7 cellular contexts compared by ENCODE assay signal in genomic region chrX:109709129-109709631, GRCh38. TPM values are rescaled to one million over a fixed set of nuclear protein-coding genes. Genes with fewer than 3 reads are reported as not detected.
DNase-seq lines count a peak whose midpoint lies in the region; ATAC-seq and TF ChIP-seq lines count a peak whose summit lies in the region.

No MANE protein-coding gene starts in this region.

- H3K27me3 ChIP-seq in OCI-LY1 (ENCODE audit: insufficient read depth, low read length) (no peaks in the 10 kb centered on the region), transverse colon (no peaks in the 10 kb centered on the region)

- H3K4me3 ChIP-seq in OCI-LY1 (ENCODE audit: low read depth, low read length, poor library complexity, severe bottlenecking) (no peak overlapping the region), fibroblast of pulmonary artery (replicated peaks; ENCODE audit: low read depth, low read length) (no peak overlapping the region), transverse colon (no peak overlapping the region)

- in situ Hi-C loops in transverse colon (cut with MboI; ENCODE audit: low pct_ligation_motif_present in 1 of 4, low pct_unique_long_range_greater_than_20kb in 1 of 4, low sequenced_read_pairs in 3 of 4), result loop anchor here in 3 of 4 donors (25.0 kb wide), 1 partner anchor 153 kb away; no protein-coding TSS in a partner anchor

- no peak for TF ChIP-seq EP300 in transverse colon (IDR thresholded peaks at IDR 0.05; ENCODE audit: low read depth)

- H3K9me3 ChIP-seq in OCI-LY1 (ENCODE audit: low read length), result no peaks in the 10 kb centered on the region
- H3K9me3 ChIP-seq in transverse colon, result no peaks in the 10 kb centered on the region

- H3K4me1 ChIP-seq in OCI-LY1 (ENCODE audit: insufficient read depth, low read length, severe bottlenecking) (peaks cover 26% of the 10 kb centered on the region), transverse colon (no peaks in the 10 kb centered on the region)

- no peak for TF ChIP-seq POLR2A in transverse colon (IDR thresholded peaks at IDR 0.05)

- H3K36me3 ChIP-seq in OCI-LY1 (ENCODE audit: insufficient read depth, low read length), result no peaks in the 10 kb centered on the region
- H3K36me3 ChIP-seq in transverse colon, result no peaks in the 10 kb centered on the region

- peak overlapping the region; percentile 60 for H3K4me2 ChIP-seq in OCI-LY1 (ENCODE audit: low read length)

- peak overlapping the region; percentile 49 for H3K27ac ChIP-seq in OCI-LY1 (ENCODE audit: low read depth, low read length, poor library complexity, severe bottlenecking)
- peak overlapping the region; percentile 23 to 45 (median 39) for H3K27ac ChIP-seq in transverse colon

- intact Hi-C loops in transverse colon (cut with DNase I; ENCODE audit: low total_unique reads), result no loop called here

- H3K79me2 ChIP-seq in OCI-LY1 (ENCODE audit: insufficient read depth, low read length), result peaks cover 40% of the 10 kb centered on the region

- no peak overlapping the region for H2AFZ ChIP-seq in OCI-LY1 (ENCODE audit: low read length)

- no peak for TF ChIP-seq CTCF in OCI-LY1 (IDR thresholded peaks at IDR 0.05; ENCODE audit: low read length)
- TF ChIP-seq CTCF in fibroblast of pulmonary artery (IDR thresholded peaks at IDR 0.05; ENCODE audit: low read length, missing control alignments), result peak; percentile 14
- TF ChIP-seq CTCF in transverse colon (IDR thresholded peaks at IDR 0.05), result no peak

- WGBS in transverse colon (ENCODE audit: low coverage in 1 of 2), 2 donors, result 47% methylated on average over 3 of the region's 3 CpGs; no CpG with 5 or more reads in 1 of the 2 donors

- no peak overlapping the region for H3K9ac ChIP-seq in OCI-LY1 (ENCODE audit: low read length)

- no peaks in the 10 kb centered on the region for H3K9me2 ChIP-seq in OCI-LY1 (ENCODE audit: low read depth, low read length)

- DNase-seq in fibroblast of pulmonary artery (ENCODE audit: low read depth), result peak; percentile 68
- no peak for DNase-seq in transverse colon
- DNase-seq in occipital lobe (lab: John Stamatoyannopoulos, UW), result no peak
- no peak for DNase-seq in left lobe of liver (ENCODE audit: low spot score)

- peak; percentile 67 for ATAC-seq in GM18868 (IDR thresholded peaks at IDR 0.05; ENCODE audit: unreplicated experiment)
- peak; percentile 73 for ATAC-seq in HG02759 (IDR thresholded peaks at IDR 0.05; ENCODE audit: unreplicated experiment)
- ATAC-seq in left lobe of liver, result no peak

- no peaks in the 10 kb centered on the region for H3F3A ChIP-seq in OCI-LY1 (ENCODE audit: insufficient read depth, low read length)

- no peaks in the 10 kb centered on the region for H4K20me1 ChIP-seq in OCI-LY1 (ENCODE audit: insufficient read depth, low read length)

RNA-seq across cellular contexts. Expression of gene ACSL4, which starts 23.9 kb away (rescaled TPM):
- total RNA-seq in transverse colon, result 10 to 100 TPM in 1 of 4 donors, 1 to 10 TPM in 3; 8.2 to 20.8 (median 9.6) TPM
- total RNA-seq in occipital lobe, result 196 TPM
- total RNA-seq in left lobe of liver, result 2.5 TPM
